ENCODE assay signal across 32 cellular contexts in the genomic region with DNA sequence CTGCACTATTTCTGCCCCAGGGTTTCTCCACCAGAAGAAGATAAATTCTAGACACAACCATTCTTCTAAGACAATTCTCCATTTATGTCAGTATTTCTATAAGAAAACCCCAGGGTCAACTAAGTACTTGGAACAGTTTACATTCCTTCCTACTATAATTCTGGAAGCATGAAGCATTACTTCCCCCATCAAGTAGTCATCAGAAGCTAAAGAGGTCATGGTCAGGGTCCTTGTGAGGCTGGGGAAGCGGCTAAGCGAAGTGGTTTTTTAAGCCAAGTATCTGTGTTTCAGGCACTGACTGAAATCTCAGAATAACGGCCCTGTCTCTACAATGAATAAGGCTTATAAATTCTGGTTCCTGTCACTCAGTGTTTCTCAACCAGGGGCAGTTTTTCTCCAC.
"Had no signal": no experiment of that assay in that cellular context is flagged by ENCODE, and none has a peak within 500 bp of the region (broad histone marks: within the 10 kb centered on the region; RNA-seq: fewer than 3 reads in every experiment).

No MANE protein-coding gene starts in this region.

- H3K27ac ChIP-seq: brain microvascular endothelial cell, cardiac muscle cell, KMS-11, RWPE1 had no signal

- H3K9ac ChIP-seq: KMS-11 had no signal

- H3K9me3 Mint-ChIP-seq: activated naive CD4-positive, alpha-beta T cell treated with anti-CD3 and anti-CD28 coated beads, Interleukin-2, amount 50 U/mL, for 24 hours; activated T-cell treated with anti-CD3 and anti-CD28 coated beads, Interleukin-2, amount 50 U/mL, for 24 hours; activated T-helper 1 cell treated with anti-CD3 and anti-CD28 coated beads, Interleukin-12 subunit alpha, Interleukin-12 subunit beta, Interleukin-2, Interleukin-4 antibody, amounts not matched to agents 30 ng/mL and 10 ng/mL and 1 ng/mL, durations not matched to agents 14 hours and 24 hours and 36 hours; T-helper 1 cell treated with Interleukin-12 subunit alpha and Interleukin-12 subunit beta and Interleukin-4 antibody, amounts not matched to agents 30 μg/mL and 1 μg/mL, for 36 hours had no signal

- H3K27me3 Mint-ChIP-seq: activated naive CD4-positive, alpha-beta T cell treated with anti-CD3 and anti-CD28 coated beads, Interleukin-2, amount 50 U/mL, for 24 hours; activated T-cell treated with anti-CD3 and anti-CD28 coated beads, Interleukin-2, amount 50 U/mL, for 24 hours had no signal

- H3K27ac Mint-ChIP-seq: activated CD8-positive, alpha-beta T cell treated with anti-CD3 and anti-CD28 coated beads, Interleukin-2, amount 10 ng/mL, durations not matched to agents 7 days and 5 days; activated naive CD4-positive, alpha-beta T cell treated with anti-CD3 and anti-CD28 coated beads, Interleukin-2, amount 50 U/mL, for 24 hours; activated T-cell treated with anti-CD3 and anti-CD28 coated beads, Interleukin-2, amount 50 U/mL, for 24 hours; activated T-helper 1 cell treated with anti-CD3 and anti-CD28 coated beads, Interleukin-12 subunit alpha, Interleukin-12 subunit beta, Interleukin-2, Interleukin-4 antibody, amounts not matched to agents 30 ng/mL and 10 ng/mL and 1 ng/mL, durations not matched to agents 14 hours and 24 hours and 36 hours; T-helper 1 cell treated with Interleukin-12 subunit alpha and Interleukin-12 subunit beta and Interleukin-4 antibody, amounts not matched to agents 30 μg/mL and 1 μg/mL, for 36 hours; WTC11 had no signal

- H3K4me3 ChIP-seq: cardiac muscle cell had no signal

- H3K27me3 ChIP-seq: brain microvascular endothelial cell, cardiac muscle cell had no signal

- H3K36me3 ChIP-seq: brain microvascular endothelial cell, cardiac muscle cell had no signal

- H3K4me2 ChIP-seq: KMS-11 had no signal

- ATAC-seq: activated CD8-positive, alpha-beta T cell treated with anti-CD3 and anti-CD28 coated beads, Interleukin-2, amount 10 ng/mL, durations not matched to agents 7 days and 5 days; Panc1; WTC11 had no signal

- DNase-seq: activated CD4-positive, alpha-beta T cell treated with anti-CD3 and anti-CD28 coated beads for 48 hours; activated CD4-positive, alpha-beta T cell treated with anti-CD3 and anti-CD28 coated beads, Interleukin-2, amount 50 U/mL, for 4 hours; activated CD4-positive, CD25-positive, alpha-beta regulatory T cell treated with anti-CD3 and anti-CD28 coated beads, Interleukin-2, amount 50 U/mL, for 72 hours; activated CD8-positive, alpha-beta memory T cell treated with anti-CD3 and anti-CD28 coated beads, Interleukin-2, amount 50 U/mL, for 48 hours; activated CD8-positive, alpha-beta T cell treated with anti-CD3 and anti-CD28 coated beads, Interleukin-2, amount 10 ng/mL, durations not matched to agents 7 days and 5 days; activated effector memory CD4-positive, alpha-beta T cell treated with Interleukin-2 at 50 U/mL for 16 hours; activated naive CD4-positive, alpha-beta T cell; activated T-cell treated with anti-CD3 and anti-CD28 coated beads, Interleukin-2, amount 50 U/mL, for 24 hours; amygdala; brain microvascular endothelial cell; MV-4-11; NCI-H1092 treated with DMSO at 0.1 percent for 48 hours; NCI-H1417 treated with DMSO at 0.1 percent for 48 hours; NCI-H1694; NCI-H2029; NCI-H2107; NCI-H2171 treated with DMSO at 0.1 percent for 48 hours; NCI-H510A; NCI-H526 treated with DMSO at 0.1 percent for 48 hours; NCI-H82; NK-92 treated with Interleukin-12 subunit alpha and Interleukin-12 subunit beta, amount 100 ng/mL, for 24 hours; OCI-M1; Right ventricle myocardium superior; T-helper 9 cell had no signal

- H3K4me3 Mint-ChIP-seq: activated CD8-positive, alpha-beta T cell treated with anti-CD3 and anti-CD28 coated beads, Interleukin-2, amount 10 ng/mL, durations not matched to agents 7 days and 5 days; activated naive CD4-positive, alpha-beta T cell treated with anti-CD3 and anti-CD28 coated beads, Interleukin-2, amount 50 U/mL, for 24 hours; activated T-cell treated with anti-CD3 and anti-CD28 coated beads, Interleukin-2, amount 50 U/mL, for 24 hours; activated T-helper 1 cell treated with anti-CD3 and anti-CD28 coated beads, Interleukin-12 subunit alpha, Interleukin-12 subunit beta, Interleukin-2, Interleukin-4 antibody, amounts not matched to agents 30 ng/mL and 10 ng/mL and 1 ng/mL, durations not matched to agents 14 hours and 24 hours and 36 hours; T-helper 1 cell treated with Interleukin-12 subunit alpha and Interleukin-12 subunit beta and Interleukin-4 antibody, amounts not matched to agents 30 μg/mL and 1 μg/mL, for 36 hours; WTC11 had no signal

- H3K4me1 Mint-ChIP-seq: activated naive CD4-positive, alpha-beta T cell treated with anti-CD3 and anti-CD28 coated beads, Interleukin-2, amount 50 U/mL, for 24 hours; WTC11 had no signal

- H3K36me3 Mint-ChIP-seq: activated naive CD4-positive, alpha-beta T cell treated with anti-CD3 and anti-CD28 coated beads, Interleukin-2, amount 50 U/mL, for 24 hours; WTC11 had no signal
